Comparison of ENCODE assay signal across 14 cellular contexts in genomic region chr6:11350294-11350693, GRCh38.
DNase-seq lines count a peak whose midpoint lies in the region; ATAC-seq, FAIRE-seq and TF ChIP-seq lines count a peak whose summit lies in the region.
"Had no signal": no experiment of that assay in that cellular context is flagged by ENCODE, and none has a peak within 500 bp of the region (broad histone marks: within the 10 kb centered on the region; RNA-seq: fewer than 3 reads in every experiment).

No MANE protein-coding gene starts in this region.

- H3K4me1 Mint-ChIP-seq in activated naive CD4-positive, alpha-beta T cell treated with anti-CD3 and anti-CD28 coated beads, Interleukin-2, amount 50 U/mL, for 24 hours: peaks cover 97% of the 10 kb centered on the region
- no peaks in the 10 kb centered on the region for H3K4me1 Mint-ChIP-seq in WTC11
- peaks cover 89 to 98% of the 10 kb centered on the region in 2 donors for H3K4me1 Mint-ChIP-seq in immature natural killer cell
- peaks cover 86% of the 10 kb centered on the region for H3K4me1 Mint-ChIP-seq in stimulated activated naive CD8-positive, alpha-beta T cell treated with anti-CD3 and anti-CD28 coated beads, Interleukin-15, amount 100 ng/mL, for 72 hours

- no peak for FAIRE-seq in GM12892 (lab: Jason Lieb, UNC)
- FAIRE-seq: islet of Langerhans had no signal

- H3K4me1 ChIP-seq in sigmoid colon: no peaks in the 10 kb centered on the region

- H3K4me3 Mint-ChIP-seq in activated naive CD4-positive, alpha-beta T cell treated with anti-CD3 and anti-CD28 coated beads, Interleukin-2, amount 50 U/mL, for 24 hours: no peak overlapping the region
- H3K4me3 Mint-ChIP-seq in WTC11 (no peak overlapping the region), immature natural killer cell (no peak overlapping the region)
- H3K4me3 Mint-ChIP-seq in stimulated activated naive CD8-positive, alpha-beta T cell treated with anti-CD3 and anti-CD28 coated beads, Interleukin-15, amount 100 ng/mL, for 72 hours: peak overlapping the region; percentile 11 to 30
- H3K4me3 Mint-ChIP-seq: brain had no signal

- no peaks in the 10 kb centered on the region for H3K36me3 ChIP-seq in sigmoid colon
- H3K36me3 ChIP-seq: ovary had no signal

- H3K27ac ChIP-seq in sigmoid colon: no peak overlapping the region
- H3K27ac ChIP-seq: ovary had no signal

- peaks cover 65% of the 10 kb centered on the region for H3K36me3 Mint-ChIP-seq in activated naive CD4-positive, alpha-beta T cell treated with anti-CD3 and anti-CD28 coated beads, Interleukin-2, amount 50 U/mL, for 24 hours
- H3K36me3 Mint-ChIP-seq in WTC11: no peaks in the 10 kb centered on the region
- H3K36me3 Mint-ChIP-seq in immature natural killer cell: peaks cover 18 to 36% (median 28%) of the 10 kb centered on the region in 3 donors
- H3K36me3 Mint-ChIP-seq: brain had no signal

- H3K9me3 ChIP-seq in sigmoid colon: no peaks in the 10 kb centered on the region
- H3K9me3 ChIP-seq: ovary had no signal

- TF ChIP-seq POLR2A in GM12892 (IDR thresholded peaks at IDR 0.05; ENCODE audit: low read depth, low read length): no peak
- no peak for TF ChIP-seq POLR2A in sigmoid colon (IDR thresholded peaks at IDR 0.05)

- H3K4me3 ChIP-seq in sigmoid colon: no peak overlapping the region
- H3K4me3 ChIP-seq: ovary had no signal

- intact Hi-C loops in sigmoid colon (cut with DNase I): no loop called here

- POLR2A ChIA-PET in WTC11 (lab: Charles Lee): no interaction called here

- no peak for TF ChIP-seq EP300 in sigmoid colon (IDR thresholded peaks at IDR 0.05)

- 87 to 96% methylated on average over 4 of the region's 4 CpGs for WGBS in sigmoid colon, 2 donors

- TF ChIP-seq CTCF in WTC11 (IDR thresholded peaks at IDR 0.05) (no peak), sigmoid colon (IDR thresholded peaks at IDR 0.05) (no peak)

- peak overlapping the region; percentile 91 for H3K27ac Mint-ChIP-seq in activated naive CD4-positive, alpha-beta T cell treated with anti-CD3 and anti-CD28 coated beads, Interleukin-2, amount 50 U/mL, for 24 hours
- H3K27ac Mint-ChIP-seq in WTC11: no peak overlapping the region
- peak overlapping the region in 4 of 6 donors; percentile 28 to 56 (median 31) for H3K27ac Mint-ChIP-seq in immature natural killer cell
- H3K27ac Mint-ChIP-seq in stimulated activated naive CD8-positive, alpha-beta T cell treated with anti-CD3 and anti-CD28 coated beads, Interleukin-15, amount 100 ng/mL, for 72 hours: peak overlapping the region; percentile 62 to 82
- H3K27ac Mint-ChIP-seq: brain had no signal

- ATAC-seq in WTC11: no peak
- peak; percentile 54 for ATAC-seq in stimulated activated naive CD8-positive, alpha-beta T cell treated with anti-CD3 and anti-CD28 coated beads, Interleukin-15, amount 100 ng/mL, for 72 hours
- no peak for ATAC-seq in GM21423 (IDR thresholded peaks at IDR 0.05; ENCODE audit: unreplicated experiment)

- no peaks in the 10 kb centered on the region for H3K27me3 Mint-ChIP-seq in activated naive CD4-positive, alpha-beta T cell treated with anti-CD3 and anti-CD28 coated beads, Interleukin-2, amount 50 U/mL, for 24 hours
- H3K27me3 Mint-ChIP-seq in WTC11 (ENCODE audit: low read depth) (no peaks in the 10 kb centered on the region), immature natural killer cell (ENCODE audit: low read depth in 3 of 3) (peaks cover 0 to 2% (median 0%) of the 10 kb centered on the region in 3 donors)
- no peaks in the 10 kb centered on the region for H3K27me3 Mint-ChIP-seq in stimulated activated naive CD8-positive, alpha-beta T cell treated with anti-CD3 and anti-CD28 coated beads, Interleukin-15, amount 100 ng/mL, for 72 hours

- no peaks in the 10 kb centered on the region for H3K27me3 ChIP-seq in sigmoid colon
- H3K27me3 ChIP-seq: ovary had no signal

- DNase-seq in activated naive CD4-positive, alpha-beta T cell treated with Interleukin-2 at 50 U/mL for 16 hours: no peak
- DNase-seq in WTC11 (ENCODE audit: low spot score): no peak
- no peak for DNase-seq in immature natural killer cell
- DNase-seq in stimulated activated naive CD8-positive, alpha-beta T cell treated with anti-CD3 and anti-CD28 coated beads, Interleukin-15, amount 100 ng/mL, for 72 hours: peak in 1 of 2 donors; percentile 50
- DNase-seq in GM12892 (ENCODE audit: insufficient read length): no peak
- no peak for DNase-seq in sigmoid colon
- DNase-seq: GDM1, NCI-H1105 treated with DMSO at 0.1 percent for 48 hours, NCI-H82, ovary had no signal

- CTCF ChIA-PET in WTC11 (lab: Charles Lee): no interaction called here

- peaks cover 7% of the 10 kb centered on the region for H3K9me3 Mint-ChIP-seq in activated naive CD4-positive, alpha-beta T cell treated with anti-CD3 and anti-CD28 coated beads, Interleukin-2, amount 50 U/mL, for 24 hours
- H3K9me3 Mint-ChIP-seq in WTC11 (peaks cover 13% of the 10 kb centered on the region; the same call in 1 of the 2 replicates), immature natural killer cell (no peaks in the 10 kb centered on the region)
- peaks cover 10 to 18% of the 10 kb centered on the region in 2 donors for H3K9me3 Mint-ChIP-seq in stimulated activated naive CD8-positive, alpha-beta T cell treated with anti-CD3 and anti-CD28 coated beads, Interleukin-15, amount 100 ng/mL, for 72 hours

TF ChIP-seq in WTC11, 78 proteins besides CTCF, POLR2A, EP300 and RAD21:
- TF ChIP-seq GABPB1 (CRISPR knock-in tag; IDR thresholded peaks at IDR 0.05): peak; percentile 75
- no peak for TF ChIP-seq ZNF425 (CRISPR knock-in tag; conservative IDR thresholded peaks at IDR 0.05)
- TF ChIP-seq CREB1 (CRISPR knock-in tag; IDR thresholded peaks at IDR 0.05): no peak
- no peak for TF ChIP-seq HMGA2 (CRISPR knock-in tag; IDR thresholded peaks at IDR 0.05)
- no peak for TF ChIP-seq E2F4 (CRISPR knock-in tag; IDR thresholded peaks at IDR 0.05; ENCODE audit: borderline replicate concordance, low read depth)
- TF ChIP-seq PREB (CRISPR knock-in tag; IDR thresholded peaks at IDR 0.05; ENCODE audit: borderline replicate concordance): no peak
- TF ChIP-seq FOXP1 (CRISPR knock-in tag; IDR thresholded peaks at IDR 0.05; ENCODE audit: borderline replicate concordance): no peak
- TF ChIP-seq, protein P1, sequence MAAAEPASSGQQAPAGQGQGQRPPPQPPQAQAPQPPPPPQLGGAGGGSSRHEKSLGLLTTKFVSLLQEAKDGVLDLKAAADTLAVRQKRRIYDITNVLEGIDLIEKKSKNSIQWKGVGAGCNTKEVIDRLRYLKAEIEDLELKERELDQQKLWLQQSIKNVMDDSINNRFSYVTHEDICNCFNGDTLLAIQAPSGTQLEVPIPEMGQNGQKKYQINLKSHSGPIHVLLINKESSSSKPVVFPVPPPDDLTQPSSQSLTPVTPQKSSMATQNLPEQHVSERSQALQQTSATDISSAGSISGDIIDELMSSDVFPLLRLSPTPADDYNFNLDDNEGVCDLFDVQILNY (CRISPR knock-in tag; IDR thresholded peaks at IDR 0.05): no peak
TF ChIP-seq in WTC11: peak in this region for 1.

Comparison
In these comparisons a context has a peak if more than half of its experiments do, and no peak if none do; other contexts are left out.
1. H3K4me3 Mint-ChIP-seq: peak in stimulated activated naive CD8-positive, alpha-beta T cell treated with anti-CD3 and anti-CD28 coated beads, Interleukin-15, amount 100 ng/mL, for 72 hours (2 of 2); none in activated naive CD4-positive, alpha-beta T cell treated with anti-CD3 and anti-CD28 coated beads, Interleukin-2, amount 50 U/mL, for 24 hours (single experiment), WTC11 (single experiment) and immature natural killer cell (0 of 5).